Comparison of ENCODE assay signal across 8 cellular contexts in the genomic region with DNA sequence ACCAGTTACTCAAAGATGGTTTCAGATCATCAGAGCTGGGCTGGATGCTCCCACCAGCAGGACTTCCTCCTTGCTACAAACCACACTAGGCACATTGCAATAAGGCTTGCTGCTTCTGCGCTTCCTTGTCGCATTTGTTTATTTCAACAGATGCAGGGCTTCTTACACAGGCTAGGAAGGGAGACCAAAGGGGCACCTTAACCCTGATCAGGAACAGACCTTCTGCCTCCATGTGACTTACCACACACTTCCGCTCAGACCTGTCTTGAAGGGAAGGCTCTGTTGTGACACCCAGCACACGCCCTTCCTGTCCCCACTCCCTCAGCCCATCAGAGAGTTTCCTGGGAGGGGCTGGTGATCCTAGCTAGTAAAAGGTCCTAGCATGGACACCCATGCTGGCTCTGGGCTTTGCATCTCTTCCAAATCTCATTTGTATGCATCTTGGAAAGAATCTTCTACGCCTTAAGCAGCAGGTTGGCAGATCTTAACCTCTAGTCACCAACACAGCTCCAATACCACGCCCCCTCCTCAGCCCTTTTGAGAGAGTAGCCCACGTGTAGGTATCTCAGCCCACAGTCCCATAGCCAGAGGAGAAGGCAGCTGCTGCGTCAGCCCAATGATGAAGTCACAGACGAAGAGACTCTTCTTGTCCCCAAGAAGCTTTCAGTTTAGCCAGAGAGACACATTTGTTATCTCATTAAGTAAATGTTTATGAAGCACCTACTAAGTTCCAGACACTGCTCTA. TPM values are rescaled to one million over a fixed set of nuclear protein-coding genes. Genes with fewer than 3 reads are reported as not detected.
A peak's percentile ranks its signal among the peaks of the same experiment; 100 is the strongest.
DNase-seq lines count a peak whose midpoint lies in the region; ATAC-seq and TF ChIP-seq lines count a peak whose summit lies in the region.

No MANE protein-coding gene starts in this region.

- ATAC-seq in GM18870 (IDR thresholded peaks at IDR 0.05; ENCODE audit: unreplicated experiment) (peak; percentile 50), GM21529 (IDR thresholded peaks at IDR 0.05; ENCODE audit: unreplicated experiment) (no peak)
- ATAC-seq in activated naive CD4-positive, alpha-beta T cell treated with anti-CD3 and anti-CD28 coated beads, Interleukin-2, amount 50 U/mL, for 72 hours, result peak; percentile 88 to 96

- POLR2A ChIA-PET in GM10248 (lab: Yijun Ruan, JAX), result no interaction called here

- H3K27ac Mint-ChIP-seq in activated naive CD4-positive, alpha-beta T cell treated with anti-CD3 and anti-CD28 coated beads, Interleukin-2, amount 50 U/mL, for 72 hours, result peak overlapping the region; percentile 22 to 41

- CTCF ChIA-PET in GM10248 (lab: Yijun Ruan, JAX), result interaction anchor here (1.1 kb wide), 1 partner anchor 14 kb away, joined by 5 read pairs; no protein-coding TSS in a partner anchor

- no peak for TF ChIP-seq CTCF in GM10248 (IDR thresholded peaks at IDR 0.05; ENCODE audit: control extremely low read depth, extremely low read depth, low read depth, missing control alignments)

- peaks cover 30 to 62% of the 10 kb centered on the region in 2 donors for H3K36me3 Mint-ChIP-seq in activated naive CD4-positive, alpha-beta T cell treated with anti-CD3 and anti-CD28 coated beads, Interleukin-2, amount 50 U/mL, for 72 hours

- peak; percentile 43 for DNase-seq in T follicular helper cell (ENCODE audit: low read depth)
- peak in 1 of 2 donors; percentile 10 for DNase-seq in activated naive CD4-positive, alpha-beta T cell treated with anti-CD3 and anti-CD28 coated beads, Interleukin-2, amount 50 U/mL, for 72 hours (ENCODE audit: low spot score in 2 of 2)
- DNase-seq in stimulated activated CD4-positive, alpha-beta T cell treated with anti-CD3 and anti-CD28 coated beads, Interleukin-12 subunit alpha, Interleukin-12 subunit beta, amount 100 ng/mL, for 48 hours (ENCODE audit: low read depth in 2 of 3, low spot score in 1 of 3), result peak in 2 of 3 donors; percentile 8 to 26
- DNase-seq in HPDE6-E6E7 (ENCODE audit: extremely low spot score), result no peak
- DNase-seq in GM10248 (ENCODE audit: extremely low spot score), result no peak
- no peak for DNase-seq in SHP77 (lab: John Stamatoyannopoulos, UW)

- H3K9me3 Mint-ChIP-seq in activated naive CD4-positive, alpha-beta T cell treated with anti-CD3 and anti-CD28 coated beads, Interleukin-2, amount 50 U/mL, for 72 hours, result peaks cover 3 to 24% of the 10 kb centered on the region in 2 donors

RNA-seq across cellular contexts. Expression of gene SVIL, which starts 47.1 kb away (rescaled TPM):
- total RNA-seq in activated naive CD4-positive, alpha-beta T cell treated with anti-CD3 and anti-CD28 coated beads, Interleukin-2, amount 50 U/mL, for 72 hours, result 10 to 100 TPM in 1 of 2 donors, 1 to 10 TPM in 1; 7.4 to 12.4 TPM

Comparison
In these comparisons a context has a peak if more than half of its experiments do, and no peak if none do; other contexts are left out.
1. DNase-seq: peak in T follicular helper cell (single experiment) and stimulated activated CD4-positive, alpha-beta T cell treated with anti-CD3 and anti-CD28 coated beads, Interleukin-12 subunit alpha, Interleukin-12 subunit beta, amount 100 ng/mL, for 48 hours (2 of 3); none in HPDE6-E6E7 (single experiment), GM10248 (single experiment) and SHP77 (0 of 2).